In genomic region chr2:42567806-42568429, GRCh38 we compare ENCODE assay signal across 1 cellular context.
TF ChIP-seq lines count a peak whose summit lies in the region.

No MANE protein-coding gene starts in this region.

TF ChIP-seq in HEK293, 187 proteins besides CTCF, POLR2A, EP300 and RAD21 (continued from another document):
- TF ChIP-seq ZNF704 (tag by site-specific recombination; IDR thresholded peaks at IDR 0.05): no peak
- TF ChIP-seq ZBTB6 (tag by site-specific recombination; IDR thresholded peaks at IDR 0.05): peak; percentile 79
- no peak for TF ChIP-seq ZNF280D (tag by site-specific recombination; IDR thresholded peaks at IDR 0.05)
